In genomic region chr7:100382490-100382853, GRCh38 we compare ENCODE assay signal across 1 cellular context.
A peak's percentile ranks its signal among the peaks of the same experiment; 100 is the strongest.
TF ChIP-seq lines count a peak whose summit lies in the region.

No MANE protein-coding gene starts in this region.

TF ChIP-seq in HepG2, 621 proteins besides CTCF, POLR2A, EP300 and RAD21:
- TF ChIP-seq REPIN1 (CRISPR knock-in tag; IDR thresholded peaks at IDR 0.05; ENCODE audit: borderline replicate concordance, low read depth) (peak; percentile 25; the same call in 1 of the 2 replicates), ARID4A (CRISPR knock-in tag; IDR thresholded peaks at IDR 0.05; ENCODE audit: borderline replicate concordance) (peak; percentile 36; the same call in 1 of the 2 replicates), TAF1 (CRISPR knock-in tag; IDR thresholded peaks at IDR 0.05) (0 out of 2 replicates have a peak, but pooled peaks have one; percentile 34), DRAP1 (CRISPR knock-in tag; IDR thresholded peaks at IDR 0.05) (peak; percentile 95), TARDBP (CRISPR knock-in tag; IDR thresholded peaks at IDR 0.05) (0 out of 2 replicates have a peak, but pooled peaks have one; percentile 29), NFYC (CRISPR knock-in tag; IDR thresholded peaks at IDR 0.05) (peak; percentile 84), ZMYM4 (CRISPR knock-in tag; IDR thresholded peaks at IDR 0.05) (peak; percentile 79), ZNF501 (CRISPR knock-in tag; IDR thresholded peaks at IDR 0.05) (peak; percentile 72; the same call in 1 of the 2 replicates), ARID2 (CRISPR knock-in tag; IDR thresholded peaks at IDR 0.05; ENCODE audit: borderline replicate concordance) (0 out of 2 replicates have a peak, but pooled peaks have one; percentile 50), SAP130 (CRISPR knock-in tag; IDR thresholded peaks at IDR 0.05; ENCODE audit: low read depth) (peak; percentile 38; the same call in 1 of the 2 replicates), ZFX (CRISPR knock-in tag; IDR thresholded peaks at IDR 0.05; ENCODE audit: low read depth) (peak; percentile 14; the same call in 1 of the 2 replicates), POLR2AphosphoS5 (IDR thresholded peaks at IDR 0.05; ENCODE audit: low read depth, low read length) (peak; percentile 81), SNAPC2 (CRISPR knock-in tag; IDR thresholded peaks at IDR 0.05) (0 out of 2 replicates have a peak, but pooled peaks have one; percentile 33), POLR2G (IDR thresholded peaks at IDR 0.05; ENCODE audit: low read depth, low read length) (peak; percentile 71), MAFF (IDR thresholded peaks at IDR 0.05; ENCODE audit: low read depth, low read length) (peak; percentile 23; the same call in 1 of the 2 replicates), NFYB (CRISPR knock-in tag; IDR thresholded peaks at IDR 0.05) (peak; percentile 89), PHF21A (CRISPR knock-in tag; IDR thresholded peaks at IDR 0.05) (0 out of 2 replicates have a peak, but pooled peaks have one; percentile 24)
- TF ChIP-seq, protein P1, sequence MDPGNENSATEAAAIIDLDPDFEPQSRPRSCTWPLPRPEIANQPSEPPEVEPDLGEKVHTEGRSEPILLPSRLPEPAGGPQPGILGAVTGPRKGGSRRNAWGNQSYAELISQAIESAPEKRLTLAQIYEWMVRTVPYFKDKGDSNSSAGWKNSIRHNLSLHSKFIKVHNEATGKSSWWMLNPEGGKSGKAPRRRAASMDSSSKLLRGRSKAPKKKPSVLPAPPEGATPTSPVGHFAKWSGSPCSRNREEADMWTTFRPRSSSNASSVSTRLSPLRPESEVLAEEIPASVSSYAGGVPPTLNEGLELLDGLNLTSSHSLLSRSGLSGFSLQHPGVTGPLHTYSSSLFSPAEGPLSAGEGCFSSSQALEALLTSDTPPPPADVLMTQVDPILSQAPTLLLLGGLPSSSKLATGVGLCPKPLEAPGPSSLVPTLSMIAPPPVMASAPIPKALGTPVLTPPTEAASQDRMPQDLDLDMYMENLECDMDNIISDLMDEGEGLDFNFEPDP (CRISPR knock-in tag; conservative IDR thresholded peaks at IDR 0.05) = 0 out of 2 replicates have a peak, but pooled peaks have one; percentile 13
TF ChIP-seq in HepG2: peak in this region for 18; not testable (repeated sequence) for 603.
